21 cellular contexts compared by ENCODE assay signal in the genomic region with DNA sequence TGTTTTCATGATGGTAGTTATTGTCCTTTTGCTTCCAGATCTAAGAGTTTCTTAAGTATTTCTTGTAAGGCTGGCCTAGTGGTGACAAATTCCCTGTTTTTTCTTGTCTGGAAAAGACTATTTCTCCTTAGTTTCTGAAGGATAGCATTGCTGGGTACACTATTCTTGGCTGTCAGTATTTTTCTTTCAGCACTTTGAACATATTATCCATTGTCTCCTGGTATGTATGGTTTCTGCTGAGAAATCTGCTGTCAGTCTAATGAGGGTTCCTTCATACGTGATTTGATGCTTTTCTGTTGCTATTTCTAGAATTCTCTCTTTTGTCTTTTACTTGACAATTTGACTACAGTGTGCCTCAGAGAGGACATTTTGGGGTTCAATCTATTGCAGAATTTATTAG.
"Had no signal": no experiment of that assay in that cellular context is flagged by ENCODE, and none has a peak within 500 bp of the region (broad histone marks: within the 10 kb centered on the region; RNA-seq: fewer than 3 reads in every experiment).

No MANE protein-coding gene starts in this region.

- H3K4me1 ChIP-seq: psoas muscle, spleen, stomach, transverse colon had no signal

- H3K27me3 ChIP-seq: dorsolateral prefrontal cortex, spleen, stomach, transverse colon had no signal

- H3K4me3 ChIP-seq: coronary artery, dorsolateral prefrontal cortex, psoas muscle, spleen, stomach, thoracic aorta, transverse colon had no signal

- H3K9me3 ChIP-seq: psoas muscle had no signal

- DNase-seq: dorsolateral prefrontal cortex; effector CD8-positive, alpha-beta T cell; foreskin melanocyte; head of caudate nucleus; hippocampal formation; left colon; naive thymus-derived CD4-positive, alpha-beta T cell; nephron progenitor cell; psoas muscle; retina; spleen; stimulated activated CD4-positive, alpha-beta T cell treated with anti-CD3 and anti-CD28 coated beads, Interleukin-2, amount 100 ng/mL, for 24 hours; stimulated activated CD4-positive, alpha-beta T cell treated with anti-CD3 and anti-CD28 coated beads, Interleukin-4, amount 100 ng/mL, for 4 hours; stimulated activated naive CD4-positive, alpha-beta T cell; stomach; substantia nigra; transverse colon had no signal

- H3K4me3 Mint-ChIP-seq: naive thymus-derived CD4-positive, alpha-beta T cell; nephron progenitor cell had no signal

- H3K27ac ChIP-seq: coronary artery, dorsolateral prefrontal cortex, psoas muscle, spleen, stomach, thoracic aorta, transverse colon had no signal

- FAIRE-seq: urothelium cell line had no signal

- ATAC-seq: left colon; naive thymus-derived CD4-positive, alpha-beta T cell; psoas muscle; sciatic nerve had no signal

- H3K36me3 ChIP-seq: spleen, stomach, thoracic aorta, transverse colon had no signal

- H3K4me1 Mint-ChIP-seq: naive thymus-derived CD4-positive, alpha-beta T cell; nephron progenitor cell had no signal
